24 cellular contexts compared by ENCODE assay signal in genomic region chr2:240825476-240825875, GRCh38. TPM values are rescaled to one million over a fixed set of nuclear protein-coding genes. Genes with fewer than 3 reads are reported as not detected.
DNase-seq lines count a peak whose midpoint lies in the region; ATAC-seq and TF ChIP-seq lines count a peak whose summit lies in the region.
"Had no signal": no experiment of that assay in that cellular context is flagged by ENCODE, and none has a peak within 500 bp of the region (broad histone marks: within the 10 kb centered on the region; RNA-seq: fewer than 3 reads in every experiment).

No MANE protein-coding gene starts in this region.

- POLR2A ChIA-PET in activated CD8-positive, alpha-beta T cell treated with anti-CD3 and anti-CD28 coated beads, Interleukin-2, amount 10 ng/mL, durations not matched to agents 7 days and 5 days (lab: Charles Lee), result interaction anchor here (0.6 kb wide), 1 partner anchor 26 kb away, joined by 3 read pairs; no protein-coding TSS in a partner anchor
- POLR2A ChIA-PET in activated CD8-positive, alpha-beta T cell treated with anti-CD3 and anti-CD28 coated beads for 36 hours (lab: Charles Lee), result interaction anchor here (0.7 kb wide), 1 partner anchor 118 kb away, joined by 4 read pairs; no protein-coding TSS in a partner anchor

- peak; percentile 10 for DNase-seq in activated CD8-positive, alpha-beta T cell treated with anti-CD3 and anti-CD28 coated beads, Interleukin-2, amount 10 ng/mL, durations not matched to agents 7 days and 5 days
- DNase-seq in activated CD8-positive, alpha-beta T cell treated with anti-CD3 and anti-CD28 coated beads for 36 hours, result no peak
- DNase-seq in coronary artery (ENCODE audit: low spot score) (peak; percentile 58), osteoblast (ENCODE audit: insufficient read length, low spot score, missing footprints) (peak; percentile 51)
- peak; percentile 5 for DNase-seq in stimulated activated CD8-positive, alpha-beta memory T cell treated with anti-CD3 and anti-CD28 coated beads, Interleukin-4, amount 100 ng/mL, for 48 hours
- no peak for DNase-seq in stimulated activated naive CD4-positive, alpha-beta T cell (lab: John Stamatoyannopoulos, UW)
- DNase-seq: AML-193; BE2C; CD4-positive, alpha-beta T cell; CD8-positive, alpha-beta memory T cell; DMS 273 treated with DMSO at 0.1 percent for 48 hours; DMS79; EL; GDM1; H9 had no signal

- H3K36me3 ChIP-seq in osteoblast (ENCODE audit: insufficient read depth, low read length), result no peaks in the 10 kb centered on the region
- H3K36me3 ChIP-seq: BE2C had no signal

- H3K9me3 Mint-ChIP-seq in activated CD8-positive, alpha-beta T cell treated with anti-CD3 and anti-CD28 coated beads, Interleukin-2, amount 10 ng/mL, durations not matched to agents 7 days and 5 days (ENCODE audit: insufficient read depth), result no peaks in the 10 kb centered on the region
- no peaks in the 10 kb centered on the region for H3K9me3 Mint-ChIP-seq in activated CD8-positive, alpha-beta T cell treated with anti-CD3 and anti-CD28 coated beads for 36 hours
- H3K9me3 Mint-ChIP-seq: CD4-positive, alpha-beta T cell had no signal

- intact Hi-C loops in activated CD8-positive, alpha-beta T cell treated with anti-CD3 and anti-CD28 coated beads for 36 hours (cut with micrococcal nuclease), result no loop called here

- H3K9me3 ChIP-seq in osteoblast (ENCODE audit: low read depth, low read length), result no peaks in the 10 kb centered on the region
- H3K9me3 ChIP-seq: BE2C had no signal

- H4K20me1 ChIP-seq in osteoblast (ENCODE audit: insufficient read depth, low read length), result no peaks in the 10 kb centered on the region

- no peak for ATAC-seq in activated CD8-positive, alpha-beta T cell treated with anti-CD3 and anti-CD28 coated beads, Interleukin-2, amount 10 ng/mL, durations not matched to agents 7 days and 5 days
- no peak for ATAC-seq in activated CD8-positive, alpha-beta T cell treated with anti-CD3 and anti-CD28 coated beads for 36 hours
- no peak for ATAC-seq in GM18502 (IDR thresholded peaks at IDR 0.05; ENCODE audit: poor library complexity, unreplicated experiment)
- no peak for ATAC-seq in GM19395 (IDR thresholded peaks at IDR 0.05; ENCODE audit: unreplicated experiment)
- ATAC-seq: GM12878, GM23338, HCT116 had no signal

- no peak overlapping the region for H3K27ac Mint-ChIP-seq in activated CD8-positive, alpha-beta T cell treated with anti-CD3 and anti-CD28 coated beads, Interleukin-2, amount 10 ng/mL, durations not matched to agents 7 days and 5 days
- H3K27ac Mint-ChIP-seq in activated CD8-positive, alpha-beta T cell treated with anti-CD3 and anti-CD28 coated beads for 36 hours, result no peak overlapping the region
- H3K27ac Mint-ChIP-seq: CD14-positive monocyte; CD4-positive, alpha-beta T cell; CD8-positive, alpha-beta memory T cell; GM23338; H9 had no signal

- peaks cover 92% of the 10 kb centered on the region for H3K27me3 ChIP-seq in osteoblast (ENCODE audit: insufficient read depth, low read length)

- H3K4me1 ChIP-seq in osteoblast (ENCODE audit: insufficient read depth, low read length), result no peaks in the 10 kb centered on the region
- H3K4me1 ChIP-seq: BE2C had no signal

- H3K4me3 Mint-ChIP-seq in activated CD8-positive, alpha-beta T cell treated with anti-CD3 and anti-CD28 coated beads, Interleukin-2, amount 10 ng/mL, durations not matched to agents 7 days and 5 days, result no peak overlapping the region
- no peak overlapping the region for H3K4me3 Mint-ChIP-seq in activated CD8-positive, alpha-beta T cell treated with anti-CD3 and anti-CD28 coated beads for 36 hours
- H3K4me3 Mint-ChIP-seq: CD4-positive, alpha-beta T cell; CD8-positive, alpha-beta memory T cell; GM23338; H9 had no signal

- peaks cover 8% of the 10 kb centered on the region for H3K4me1 Mint-ChIP-seq in activated CD8-positive, alpha-beta T cell treated with anti-CD3 and anti-CD28 coated beads, Interleukin-2, amount 10 ng/mL, durations not matched to agents 7 days and 5 days (ENCODE audit: low read depth)
- H3K4me1 Mint-ChIP-seq in activated CD8-positive, alpha-beta T cell treated with anti-CD3 and anti-CD28 coated beads for 36 hours (ENCODE audit: low read depth), result peaks cover 8% of the 10 kb centered on the region
- H3K4me1 Mint-ChIP-seq: CD14-positive monocyte had no signal

- no peak for TF ChIP-seq CTCF in activated CD8-positive, alpha-beta T cell treated with anti-CD3 and anti-CD28 coated beads for 36 hours (IDR thresholded peaks at IDR 0.05)
- no peak for TF ChIP-seq CTCF in coronary artery (IDR thresholded peaks at IDR 0.05)
- TF ChIP-seq CTCF in osteoblast (IDR thresholded peaks at IDR 0.05; ENCODE audit: extremely low read depth, low read depth, low read length), result no peak

- CTCF ChIA-PET in activated CD8-positive, alpha-beta T cell treated with anti-CD3 and anti-CD28 coated beads, Interleukin-2, amount 10 ng/mL, durations not matched to agents 7 days and 5 days (lab: Charles Lee), result no interaction called here
- CTCF ChIA-PET in activated CD8-positive, alpha-beta T cell treated with anti-CD3 and anti-CD28 coated beads for 36 hours (lab: Charles Lee), result no interaction called here

- H3K4me3 ChIP-seq in coronary artery, result no peak overlapping the region
- no peak overlapping the region for H3K4me3 ChIP-seq in osteoblast (ENCODE audit: insufficient read depth, low read length)
- H3K4me3 ChIP-seq: BLaER1 treated with 17β-estradiol and CSF1 and Interleukin-3, amounts not matched to agents 10 nM and 100 nM; GM12878; GM23338 had no signal

- no peak overlapping the region for H2AFZ ChIP-seq in osteoblast (ENCODE audit: low read length)
- H2AFZ ChIP-seq: GM23338 had no signal

- no peak overlapping the region for H3K4me2 ChIP-seq in osteoblast (ENCODE audit: insufficient read depth, low read length)
- H3K4me2 ChIP-seq: BLaER1 treated with 17β-estradiol and CSF1 and Interleukin-3, amounts not matched to agents 10 nM and 100 nM; GM23338 had no signal

- H3K36me3 Mint-ChIP-seq in activated CD8-positive, alpha-beta T cell treated with anti-CD3 and anti-CD28 coated beads, Interleukin-2, amount 10 ng/mL, durations not matched to agents 7 days and 5 days (ENCODE audit: low read depth), result no peaks in the 10 kb centered on the region
- no peaks in the 10 kb centered on the region for H3K36me3 Mint-ChIP-seq in activated CD8-positive, alpha-beta T cell treated with anti-CD3 and anti-CD28 coated beads for 36 hours (ENCODE audit: low read depth)
- H3K36me3 Mint-ChIP-seq: CD14-positive monocyte had no signal

- no peaks in the 10 kb centered on the region for H3K79me2 ChIP-seq in osteoblast (ENCODE audit: insufficient read depth, low read length)

- peaks cover 60% of the 10 kb centered on the region for H3K27me3 Mint-ChIP-seq in activated CD8-positive, alpha-beta T cell treated with anti-CD3 and anti-CD28 coated beads, Interleukin-2, amount 10 ng/mL, durations not matched to agents 7 days and 5 days (ENCODE audit: low read depth)
- peaks cover 60% of the 10 kb centered on the region for H3K27me3 Mint-ChIP-seq in activated CD8-positive, alpha-beta T cell treated with anti-CD3 and anti-CD28 coated beads for 36 hours

- H3K27ac ChIP-seq in coronary artery (no peak overlapping the region), osteoblast (ENCODE audit: low read depth, low read length) (no peak overlapping the region)
- H3K27ac ChIP-seq: 22Rv1; BLaER1 treated with 17β-estradiol and CSF1 and Interleukin-3, amounts not matched to agents 10 nM and 100 nM had no signal

RNA-seq across cellular contexts. Expression of gene KIF1A, which starts 5.5 kb away (rescaled TPM):
- 1 to 10 TPM in 1 of 2 experiments, under 1 TPM in 1; 0.81 to 1.5 TPM for total RNA-seq in activated CD8-positive, alpha-beta T cell treated with anti-CD3 and anti-CD28 coated beads, Interleukin-2, amount 10 ng/mL, durations not matched to agents 7 days and 5 days
- total RNA-seq in activated CD8-positive, alpha-beta T cell treated with anti-CD3 and anti-CD28 coated beads for 36 hours, result 10 to 100 TPM in 1 of 2 experiments, 1 to 10 TPM in 1; 9.0 to 10.2 TPM
- total RNA-seq in osteoblast, result under 0.01 TPM in 1 of 2 replicates, not detected in the other
- total RNA-seq: CD4-positive, alpha-beta T cell had no signal

RNA-seq across cellular contexts. Expression of gene AGXT, which starts 43.1 kb away (rescaled TPM):
- not detected for total RNA-seq in activated CD8-positive, alpha-beta T cell treated with anti-CD3 and anti-CD28 coated beads, Interleukin-2, amount 10 ng/mL, durations not matched to agents 7 days and 5 days
- total RNA-seq in activated CD8-positive, alpha-beta T cell treated with anti-CD3 and anti-CD28 coated beads for 36 hours, result not detected
- total RNA-seq in osteoblast, result not detected in 2 replicates
- total RNA-seq: CD4-positive, alpha-beta T cell; CD8-positive, alpha-beta memory T cell; GM23338; H4; H9 had no signal

Comparison
In these comparisons a context has a peak if more than half of its experiments do, and no peak if none do; other contexts are left out.
1. DNase-seq: peak in activated CD8-positive, alpha-beta T cell treated with anti-CD3 and anti-CD28 coated beads, Interleukin-2, amount 10 ng/mL, durations not matched to agents 7 days and 5 days (single experiment), coronary artery (single experiment), osteoblast (single experiment) and stimulated activated CD8-positive, alpha-beta memory T cell treated with anti-CD3 and anti-CD28 coated beads, Interleukin-4, amount 100 ng/mL, for 48 hours (single experiment); none in activated CD8-positive, alpha-beta T cell treated with anti-CD3 and anti-CD28 coated beads for 36 hours (single experiment) and stimulated activated naive CD4-positive, alpha-beta T cell (0 of 6).